8 cellular contexts compared by ENCODE assay signal in the genomic region with DNA sequence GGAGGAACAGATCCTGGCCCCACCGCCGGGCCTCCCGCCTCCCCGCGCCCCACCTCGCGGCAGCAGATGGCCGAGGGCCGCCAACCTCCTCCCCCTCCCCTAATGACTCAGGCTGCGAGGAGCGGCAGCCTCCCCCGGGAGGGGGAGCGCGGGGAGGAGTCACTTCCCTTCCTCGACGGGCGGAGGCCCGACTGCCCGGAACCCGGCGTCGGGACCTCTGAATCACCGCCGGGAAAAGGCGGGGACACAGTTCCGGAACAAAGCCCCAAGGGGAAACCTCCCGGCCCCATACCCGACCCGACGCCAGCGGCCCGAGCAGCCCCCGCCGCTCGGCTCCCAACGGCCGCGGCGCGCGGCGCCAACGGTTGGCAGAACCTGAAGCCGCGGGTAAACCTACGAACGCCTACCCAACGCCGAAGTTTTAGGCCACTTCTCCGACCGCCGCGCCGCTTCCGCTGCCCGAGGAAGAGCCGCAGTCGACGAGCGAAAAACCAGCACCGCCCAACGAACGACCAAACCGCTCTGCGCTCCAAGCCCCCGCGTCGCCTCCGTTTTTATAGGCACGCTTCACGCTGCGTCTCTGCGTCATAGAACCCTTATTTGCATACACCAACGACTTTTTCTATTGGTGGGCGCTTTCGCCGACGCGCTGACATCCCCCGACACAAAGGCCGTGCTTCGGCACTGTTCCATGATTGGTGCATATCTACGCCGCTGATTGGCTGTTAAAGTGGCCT. TPM values are rescaled to one million over a fixed set of nuclear protein-coding genes. Genes with fewer than 3 reads are reported as not detected.
DNase-seq lines count a peak whose midpoint lies in the region; ATAC-seq and TF ChIP-seq lines count a peak whose summit lies in the region.

No MANE protein-coding gene starts in this region.

- CTCF ChIA-PET in PC-9 (lab: Charles Lee) = interaction anchor here (0.6 to 1.0 kb wide), 2 partner anchors 76 to 98 kb away, joined by 3 to 4 read pairs; a partner anchor contains a TSS

- TF ChIP-seq CTCF in PC-9 (conservative IDR thresholded peaks at IDR 0.05) = no peak

- H3K4me1 Mint-ChIP-seq in activated T-cell treated with anti-CD3 and anti-CD28 coated beads, Interleukin-2, amount 50 U/mL, for 4 hours (ENCODE audit: low read depth) = peaks cover 40% of the 10 kb centered on the region

- peak overlapping the region; percentile 93 for H3K27ac ChIP-seq in PC-9
- peak overlapping the region; percentile 92 for H3K27ac ChIP-seq in muscle layer of duodenum (ENCODE audit: low read length)

- DNase-seq in DMS53 (lab: John Stamatoyannopoulos, UW) (peak; percentile 100), PC-9 (peak; percentile 94 to 99)
- DNase-seq in Jurkat, Clone E6-1 (ENCODE audit: low read depth, low spot score) = peak; percentile 100
- DNase-seq in activated T-cell treated with anti-CD3 and anti-CD28 coated beads, Interleukin-2, amount 50 U/mL, for 4 hours = peak; percentile 93
- DNase-seq in stimulated activated CD8-positive, alpha-beta memory T cell treated with anti-CD3 and anti-CD28 coated beads, Interleukin-7, amount 100 ng/mL, for 24 hours (ENCODE audit: low read depth) = peak; percentile 76

- H3K27me3 ChIP-seq in PC-9 (ENCODE audit: insufficient read depth, low read depth) (no peaks in the 10 kb centered on the region), muscle layer of duodenum (ENCODE audit: low read depth, low read length) (no peaks in the 10 kb centered on the region)

- H3K36me3 Mint-ChIP-seq in activated T-cell treated with anti-CD3 and anti-CD28 coated beads, Interleukin-2, amount 50 U/mL, for 4 hours (ENCODE audit: insufficient read depth) = peaks cover 33% of the 10 kb centered on the region

- H3K79me2 ChIP-seq in PC-9 (ENCODE audit: low read depth) = peaks cover 32% of the 10 kb centered on the region

- H2AFZ ChIP-seq in PC-9 = no peak overlapping the region

- H3F3A ChIP-seq in PC-9 (ENCODE audit: insufficient read depth, low read depth) = peaks cover 69% of the 10 kb centered on the region

- H3K9me2 ChIP-seq in PC-9 (ENCODE audit: insufficient read depth) = no peaks in the 10 kb centered on the region

- ATAC-seq in GM21717 (IDR thresholded peaks at IDR 0.05; ENCODE audit: unreplicated experiment) (peak; percentile 58), esophagus mucosa (peak; percentile 76)
- ATAC-seq in activated T-cell treated with anti-CD3 and anti-CD28 coated beads, Interleukin-2, amount 50 U/mL, for 4 hours = peak; percentile 69 to 70

- peak overlapping the region; percentile 96 for H3K4me3 Mint-ChIP-seq in activated T-cell treated with anti-CD3 and anti-CD28 coated beads, Interleukin-2, amount 50 U/mL, for 4 hours

- H3K4me2 ChIP-seq in PC-9 = peak overlapping the region; percentile 96

- BruUV-seq in PC-9 (replicated peaks; lab: Mats Ljungman, UMichigan) = TSS peak; percentile 83

- peaks cover 36% of the 10 kb centered on the region for H4K20me1 ChIP-seq in PC-9 (ENCODE audit: insufficient read depth)

- peaks cover 70% of the 10 kb centered on the region for H3K4me1 ChIP-seq in PC-9 (replicated peaks; ENCODE audit: insufficient read depth)
- H3K4me1 ChIP-seq in muscle layer of duodenum (ENCODE audit: control insufficient read depth in 1 of 2, insufficient read depth in 2 of 2, low read length in 2 of 2) = peaks cover 13 to 37% of the 10 kb centered on the region in 2 donors

- H3K27me3 Mint-ChIP-seq in activated T-cell treated with anti-CD3 and anti-CD28 coated beads, Interleukin-2, amount 50 U/mL, for 4 hours (ENCODE audit: low read depth) = no peaks in the 10 kb centered on the region

- POLR2A ChIA-PET in PC-9 (lab: Charles Lee; ENCODE audit: unreplicated experiment) = interaction anchor here (0.6 to 1.0 kb wide), 36 partner anchors 14 to 906 kb away, joined by 3 to 31 read pairs (median 5); a partner anchor contains a TSS

- intact Hi-C loops in PC-9 (cut with micrococcal nuclease; ENCODE audit: unreplicated experiment) = loop anchor here (1.0 to 10.0 kb wide), 6 partner anchors 38 to 495 kb away; a partner anchor contains a TSS

- H3K36me3 ChIP-seq in PC-9 (ENCODE audit: low read depth) (peaks cover 26% of the 10 kb centered on the region), muscle layer of duodenum (ENCODE audit: control insufficient read depth in 1 of 2, insufficient read depth in 2 of 2, low read length in 2 of 2) (peaks cover 21 to 29% of the 10 kb centered on the region in 2 donors)

- H3K9me3 Mint-ChIP-seq in activated T-cell treated with anti-CD3 and anti-CD28 coated beads, Interleukin-2, amount 50 U/mL, for 4 hours = no peaks in the 10 kb centered on the region

- H3K4me3 ChIP-seq in Jurkat, Clone E6-1 (ENCODE audit: low read length) = peak overlapping the region; percentile 81
- H3K4me3 ChIP-seq in PC-9 (peak overlapping the region; percentile 90), muscle layer of duodenum (ENCODE audit: low read depth in 1 of 2, low read length in 2 of 2) (peak overlapping the region; percentile 88 to 94)

- H3K9me3 ChIP-seq in PC-9 (ENCODE audit: insufficient read depth, low read depth) (no peaks in the 10 kb centered on the region), muscle layer of duodenum (ENCODE audit: control insufficient read depth in 1 of 2, low read length in 2 of 2) (no peaks in the 10 kb centered on the region)

RNA-seq across cellular contexts. Expression of a gene that starts 5.2 kb away (rescaled TPM):
- polyA plus RNA-seq in Jurkat, Clone E6-1 (2012; ENCODE audit: insufficient read depth, insufficient read length) = 43.6 TPM
- total RNA-seq in PC-9 (2021) (25.3 and 27.8 TPM in 2 replicates), esophagus mucosa (17.3 TPM)
- total RNA-seq in activated T-cell treated with anti-CD3 and anti-CD28 coated beads, Interleukin-2, amount 50 U/mL, for 4 hours = 10 to 100 TPM; 21.0 to 24.5 (median 22.6) TPM

RNA-seq across cellular contexts. Expression of a gene that starts 14.4 kb away (rescaled TPM):
- polyA plus RNA-seq in Jurkat, Clone E6-1 (2012; ENCODE audit: insufficient read depth, insufficient read length) = 47.6 TPM
- 12.7 and 12.8 TPM in 2 replicates for total RNA-seq in PC-9 (2021)
- total RNA-seq in activated T-cell treated with anti-CD3 and anti-CD28 coated beads, Interleukin-2, amount 50 U/mL, for 4 hours = 10 to 100 TPM; 16.9 to 23.5 (median 21.3) TPM
- total RNA-seq in esophagus mucosa = 29.1 TPM

RNA-seq across cellular contexts. Expression of a gene that starts 58.2 kb away (rescaled TPM):
- 16.1 TPM for polyA plus RNA-seq in Jurkat, Clone E6-1 (2012; ENCODE audit: insufficient read depth, insufficient read length)
- total RNA-seq in PC-9 (2021) = 448 and 461 TPM in 2 replicates
- 1 to 10 TPM in 2 of 3 donors, under 1 TPM in 1; 0.63 to 2.3 (median 1.6) TPM for total RNA-seq in activated T-cell treated with anti-CD3 and anti-CD28 coated beads, Interleukin-2, amount 50 U/mL, for 4 hours
- 134 TPM for total RNA-seq in esophagus mucosa

Comparison
In these comparisons a context has a peak if more than half of its experiments do, and no peak if none do; other contexts are left out.
1. Peak in every context shown above with its lines: DNase-seq, ATAC-seq, H3K4me3 ChIP-seq and H3K27ac ChIP-seq.
2. RNA of a gene that starts 58.2 kb away (total RNA-seq): 448 to 461 TPM in PC-9 and 134 TPM in esophagus mucosa (single experiment); 0.63 to 2.3 TPM in activated T-cell treated with anti-CD3 and anti-CD28 coated beads, Interleukin-2, amount 50 U/mL, for 4 hours; every median in the first group is over 10 times any median in the second.